Comparison of ENCODE assay signal across 8 cellular contexts in the genomic region with DNA sequence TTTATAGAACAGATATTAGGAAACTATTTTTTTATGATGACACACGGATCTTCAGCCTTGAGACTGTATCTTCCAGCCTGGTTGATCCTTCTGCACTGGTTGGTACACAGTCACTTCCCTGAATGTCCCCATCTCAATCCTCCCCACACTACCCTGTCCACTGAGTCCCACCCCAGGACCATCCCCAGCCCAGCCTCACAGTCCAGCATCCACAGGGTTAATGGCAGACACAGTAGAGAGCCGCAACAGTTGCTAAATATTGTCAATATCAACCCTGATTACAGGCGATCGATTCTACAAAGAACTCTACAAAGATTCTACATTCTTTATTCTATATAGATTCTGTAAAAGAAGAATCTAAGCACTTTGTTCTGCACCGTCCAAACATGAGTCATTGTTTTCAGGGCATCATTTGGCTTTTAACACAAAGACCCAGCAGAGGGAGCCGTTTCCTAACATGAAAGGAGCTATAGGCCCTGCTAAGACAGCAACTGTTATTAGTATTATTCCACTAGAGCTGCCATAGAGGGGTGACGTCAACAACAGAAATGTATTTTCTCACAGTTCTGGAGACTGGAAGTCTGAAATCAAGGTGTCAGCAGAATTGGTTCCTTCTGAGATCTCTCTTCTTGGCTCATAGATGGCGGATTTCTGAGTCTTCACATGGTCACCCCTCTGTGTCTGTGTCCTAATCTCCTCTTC.
DNase-seq lines count a peak whose midpoint lies in the region; ATAC-seq and TF ChIP-seq lines count a peak whose summit lies in the region.

No MANE protein-coding gene starts in this region.

- H3K36me3 ChIP-seq in iPS DF 6.9 (ENCODE audit: control insufficient read depth, insufficient read depth, low read length): no peaks in the 10 kb centered on the region

- WGBS in iPS DF 6.9 (ENCODE audit: insufficient coverage, insufficient read length): no CpG with 5 or more reads among the region's 8 CpGs

- peak; percentile 56 for DNase-seq in NK-92 treated with Interleukin-12 subunit alpha and Interleukin-12 subunit beta, amount 100 ng/mL, for 24 hours (lab: John Stamatoyannopoulos, UW)
- DNase-seq in NK-92 (lab: John Stamatoyannopoulos, UW; ENCODE audit: unreplicated experiment) (no peak), NCI-H2029 (lab: John Stamatoyannopoulos, UW) (peak; percentile 90), T-helper 9 cell (peak; percentile 61), astrocyte of the spinal cord (ENCODE audit: low read depth, low spot score) (peak; percentile 93), iPS DF 6.9 (ENCODE audit: low read depth, low spot score) (peak; percentile 37)
- DNase-seq in stimulated activated CD4-positive, alpha-beta T cell treated with anti-CD3 and anti-CD28 coated beads, Interleukin-12 subunit alpha, Interleukin-12 subunit beta, amount 100 ng/mL, for 24 hours (ENCODE audit: low read depth in 2 of 2): peak; percentile 60 to 68

- H3K27me3 ChIP-seq in iPS DF 6.9 (ENCODE audit: control insufficient read depth, insufficient read depth, low read length): no peaks in the 10 kb centered on the region

- in situ Hi-C loops in astrocyte of the spinal cord (cut with HindIII; ENCODE audit: low sequenced_read_pairs): no loop called here

- H3K4me3 ChIP-seq in astrocyte of the spinal cord (ENCODE audit: low read depth, low read length) (no peak overlapping the region), iPS DF 6.9 (ENCODE audit: low read length) (no peak overlapping the region)

- peak; percentile 70 for TF ChIP-seq CTCF in astrocyte of the spinal cord (IDR thresholded peaks at IDR 0.05; ENCODE audit: low read depth, low read length)

- H3K27ac ChIP-seq in iPS DF 6.9 (ENCODE audit: low read length): no peak overlapping the region

- no peaks in the 10 kb centered on the region for H3K9me3 ChIP-seq in iPS DF 6.9 (ENCODE audit: control insufficient read depth, insufficient read depth, low read length)

- peak; percentile 45 for ATAC-seq in HG02970 (IDR thresholded peaks at IDR 0.05; ENCODE audit: low FRiP score, unreplicated experiment)

- no peaks in the 10 kb centered on the region for H3K4me1 ChIP-seq in iPS DF 6.9 (ENCODE audit: control insufficient read depth, insufficient read depth, low read length)
